In genomic region chr1:16338961-16339360, GRCh38 we compare ENCODE assay signal across 26 cellular contexts.
"Had no signal": no experiment of that assay in that cellular context is flagged by ENCODE, and none has a peak within 500 bp of the region (broad histone marks: within the 10 kb centered on the region; RNA-seq: fewer than 3 reads in every experiment).

No MANE protein-coding gene starts in this region.

- H3K4me1 ChIP-seq: right lobe of liver had no signal

- H3K4me3 Mint-ChIP-seq: activated CD4-positive, alpha-beta memory T cell treated with anti-CD3 and anti-CD28 coated beads for 36 hours; activated CD4-positive, alpha-beta T cell treated with anti-CD3 and anti-CD28 coated beads, Interleukin-2, amount 10 ng/mL, durations not matched to agents 24 days and 14 days; activated T-cell treated with anti-CD3 and anti-CD28 coated beads, Interleukin-2, amount 50 U/mL, for 4 hours; activated T-helper 17 cell treated with anti-CD3 and anti-CD28 coated beads, Interleukin-2, amount 50 U/mL, for 72 hours; natural killer cell; stimulated activated memory B cell treated with anti-CD40 and anti-IgM and Interleukin-4, amounts not matched to agents 10 μg/mL and 1 μg/mL and 100 μg/mL, for 72 hours had no signal

- H3K27me3 ChIP-seq: esophagus muscularis mucosa, heart right ventricle, left lung, right lobe of liver, stomach, tibial nerve had no signal

- ATAC-seq: activated T-cell treated with anti-CD3 and anti-CD28 coated beads, Interleukin-2, amount 50 U/mL, for 4 hours; activated T-helper 17 cell treated with anti-CD3 and anti-CD28 coated beads, Interleukin-2, amount 50 U/mL, for 72 hours; heart right ventricle; left lung; natural killer cell; right lobe of liver; stimulated activated memory B cell treated with anti-CD40 and anti-IgM and Interleukin-4, amounts not matched to agents 10 μg/mL and 1 μg/mL and 100 μg/mL, for 72 hours had no signal

- H3K27ac ChIP-seq: esophagus muscularis mucosa, left lung, right lobe of liver, skin epidermis, stomach, tibial nerve, WERI-Rb-1 had no signal

- H3K9me3 ChIP-seq: esophagus muscularis mucosa, heart right ventricle, left lung, right lobe of liver, stomach, tibial nerve had no signal

- H3K27me3 Mint-ChIP-seq: activated CD4-positive, alpha-beta memory T cell treated with anti-CD3 and anti-CD28 coated beads for 36 hours; activated CD4-positive, alpha-beta T cell treated with anti-CD3 and anti-CD28 coated beads, Interleukin-2, amount 10 ng/mL, durations not matched to agents 24 days and 14 days; activated T-helper 17 cell treated with anti-CD3 and anti-CD28 coated beads, Interleukin-2, amount 50 U/mL, for 72 hours; stimulated activated memory B cell treated with anti-CD40 and anti-IgM and Interleukin-4, amounts not matched to agents 10 μg/mL and 1 μg/mL and 100 μg/mL, for 72 hours had no signal

- H3K9me3 Mint-ChIP-seq: activated CD4-positive, alpha-beta memory T cell treated with anti-CD3 and anti-CD28 coated beads for 36 hours; activated CD4-positive, alpha-beta T cell treated with anti-CD3 and anti-CD28 coated beads, Interleukin-2, amount 10 ng/mL, durations not matched to agents 24 days and 14 days; activated T-cell treated with anti-CD3 and anti-CD28 coated beads, Interleukin-2, amount 50 U/mL, for 4 hours; activated T-helper 17 cell treated with anti-CD3 and anti-CD28 coated beads, Interleukin-2, amount 50 U/mL, for 72 hours; natural killer cell; stimulated activated memory B cell treated with anti-CD40 and anti-IgM and Interleukin-4, amounts not matched to agents 10 μg/mL and 1 μg/mL and 100 μg/mL, for 72 hours had no signal

- H3K4me3 ChIP-seq: esophagus muscularis mucosa, heart right ventricle, left lung, lung, right lobe of liver, skin epidermis, stomach, tibial nerve had no signal

- H3K36me3 ChIP-seq: esophagus muscularis mucosa, right lobe of liver, tibial nerve, WERI-Rb-1 had no signal

- H3K27ac Mint-ChIP-seq: activated CD4-positive, alpha-beta memory T cell treated with anti-CD3 and anti-CD28 coated beads for 36 hours; activated CD4-positive, alpha-beta T cell treated with anti-CD3 and anti-CD28 coated beads, Interleukin-2, amount 10 ng/mL, durations not matched to agents 24 days and 14 days; activated T-helper 17 cell treated with anti-CD3 and anti-CD28 coated beads, Interleukin-2, amount 50 U/mL, for 72 hours; stimulated activated memory B cell treated with anti-CD40 and anti-IgM and Interleukin-4, amounts not matched to agents 10 μg/mL and 1 μg/mL and 100 μg/mL, for 72 hours had no signal

- DNase-seq: activated CD4-positive, alpha-beta memory T cell treated with anti-CD3 and anti-CD28 coated beads for 36 hours; activated CD4-positive, alpha-beta T cell treated with anti-CD3 and anti-CD28 coated beads, Interleukin-2, amount 10 ng/mL, durations not matched to agents 24 days and 14 days; activated CD4-positive, CD25-positive, alpha-beta regulatory T cell treated with anti-CD3 and anti-CD28 coated beads, Interleukin-2, amount 50 U/mL, for 72 hours; activated CD8-positive, alpha-beta memory T cell treated with anti-CD3 and anti-CD28 coated beads, Interleukin-2, amount 50 U/mL, for 4 hours; activated gamma-delta T cell treated with Interleukin-2 at 50 U/mL for 16 hours; activated naive CD4-positive, alpha-beta T cell treated with anti-CD3 and anti-CD28 coated beads, Interleukin-2, amount 50 U/mL, for 16 hours; activated T-cell treated with anti-CD3 and anti-CD28 coated beads, Interleukin-2, amount 50 U/mL, for 4 hours; dermis blood vessel endothelial cell; effector CD4-positive, alpha-beta T cell; foreskin melanocyte; heart right ventricle; kidney glomerular epithelial cell; left lung; mesendoderm; natural killer cell; right lobe of liver; stimulated activated CD4-positive, alpha-beta T cell treated with anti-CD3 and anti-CD28 coated beads, Interleukin-4, amount 100 ng/mL, for 4 hours; stimulated activated CD8-positive, alpha-beta memory T cell treated with anti-CD3 and anti-CD28 coated beads, Interleukin-4, amount 100 ng/mL, for 48 hours; stomach; WERI-Rb-1 had no signal

- H3K36me3 Mint-ChIP-seq: activated CD4-positive, alpha-beta memory T cell treated with anti-CD3 and anti-CD28 coated beads for 36 hours; natural killer cell had no signal
